ENCODE assay signal across 10 cellular contexts in the genomic region with DNA sequence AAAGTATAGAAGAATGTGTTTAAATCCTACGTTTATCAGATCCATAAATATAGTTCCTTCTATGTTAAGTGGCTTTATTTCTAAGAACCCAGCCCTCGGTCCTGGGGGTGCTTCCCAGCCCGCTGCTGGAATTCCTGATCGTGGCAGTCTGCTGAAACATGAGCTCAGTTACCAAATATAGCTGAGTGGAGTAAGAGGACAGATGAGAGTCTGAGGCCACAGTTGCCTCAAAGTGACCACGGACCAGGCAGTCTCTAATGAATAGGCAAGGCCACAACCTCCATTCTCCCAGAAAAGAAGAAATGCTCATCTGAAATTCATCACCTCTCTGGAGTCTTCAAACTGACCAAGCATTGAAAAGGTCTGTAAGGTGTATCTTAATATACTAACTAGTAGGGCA. TPM values are rescaled to one million over a fixed set of nuclear protein-coding genes. Genes with fewer than 3 reads are reported as not detected.
DNase-seq lines count a peak whose midpoint lies in the region; ATAC-seq and TF ChIP-seq lines count a peak whose summit lies in the region.
"Had no signal": no experiment of that assay in that cellular context is flagged by ENCODE, and none has a peak within 500 bp of the region (broad histone marks: within the 10 kb centered on the region; RNA-seq: fewer than 3 reads in every experiment).

A gene (plus strand): TSS at position 219 of the 400 bp plus-strand sequence.

- no peak within 1 kb of the TSS for H2AFZ ChIP-seq in neural progenitor cell (replicated peaks)

- no peaks in the 10 kb centered on the region for H4K20me1 ChIP-seq in neural progenitor cell (ENCODE audit: low read depth)

- no peaks in the 10 kb centered on the region for H3K27me3 ChIP-seq in SJCRH30
- no peaks in the 10 kb centered on the region for H3K27me3 ChIP-seq in neural progenitor cell

- H3K4me1 ChIP-seq in SJCRH30, result peaks cover 11% of the 10 kb centered on the region
- H3K4me1 ChIP-seq in neural progenitor cell, result no peaks in the 10 kb centered on the region

- CTCF ChIA-PET in activated CD8-positive, alpha-beta T cell treated with anti-CD3 and anti-CD28 coated beads, Interleukin-2, amount 10 ng/mL, durations not matched to agents 7 days and 5 days (lab: Charles Lee), result interaction anchor here (1.3 kb wide), 1 partner anchor 10 kb away, joined by 3 read pairs; no protein-coding TSS in a partner anchor

- H3K4me3 ChIP-seq in SJCRH30 (peak within 1 kb of the TSS; percentile 53), fibroblast of mammary gland (ENCODE audit: control insufficient read depth, low read depth, low read length) (no peak within 1 kb of the TSS), neural progenitor cell (no peak within 1 kb of the TSS)

- H3F3A ChIP-seq in neural progenitor cell (ENCODE audit: low read depth), result no peaks in the 10 kb centered on the region

- POLR2A ChIA-PET in activated CD8-positive, alpha-beta T cell treated with anti-CD3 and anti-CD28 coated beads, Interleukin-2, amount 10 ng/mL, durations not matched to agents 7 days and 5 days (lab: Charles Lee), result interaction anchor here (1.4 kb wide), 1 partner anchor 17 kb away, joined by 9 read pairs; a partner anchor contains a TSS

- no peaks in the 10 kb centered on the region for H3K36me3 Mint-ChIP-seq in neural progenitor cell
- no peaks in the 10 kb centered on the region for H3K36me3 Mint-ChIP-seq in activated CD8-positive, alpha-beta T cell treated with anti-CD3 and anti-CD28 coated beads, Interleukin-2, amount 10 ng/mL, durations not matched to agents 7 days and 5 days (ENCODE audit: low read depth)

- H3K27ac Mint-ChIP-seq in neural progenitor cell, result peak within 1 kb of the TSS; percentile 65
- no peak within 1 kb of the TSS for H3K27ac Mint-ChIP-seq in activated CD8-positive, alpha-beta T cell treated with anti-CD3 and anti-CD28 coated beads, Interleukin-2, amount 10 ng/mL, durations not matched to agents 7 days and 5 days

- H3K9me3 ChIP-seq in SJCRH30 (replicated peaks) (no peaks in the 10 kb centered on the region), neural progenitor cell (ENCODE audit: low read depth) (no peaks in the 10 kb centered on the region)

- H3K9me3 Mint-ChIP-seq in neural progenitor cell, result no peaks in the 10 kb centered on the region
- H3K9me3 Mint-ChIP-seq in activated CD8-positive, alpha-beta T cell treated with anti-CD3 and anti-CD28 coated beads, Interleukin-2, amount 10 ng/mL, durations not matched to agents 7 days and 5 days (ENCODE audit: insufficient read depth), result no peaks in the 10 kb centered on the region

- no peak within 1 kb of the TSS for H3K9ac ChIP-seq in neural progenitor cell

- H3K79me2 ChIP-seq in neural progenitor cell (ENCODE audit: low read depth), result no peaks in the 10 kb centered on the region

- no peak for ATAC-seq in activated CD8-positive, alpha-beta T cell treated with anti-CD3 and anti-CD28 coated beads, Interleukin-2, amount 10 ng/mL, durations not matched to agents 7 days and 5 days
- no peak for ATAC-seq in GM21423 (IDR thresholded peaks at IDR 0.05; ENCODE audit: unreplicated experiment)

- peaks cover 10% of the 10 kb centered on the region for H3K4me1 Mint-ChIP-seq in neural progenitor cell
- no peaks in the 10 kb centered on the region for H3K4me1 Mint-ChIP-seq in activated CD8-positive, alpha-beta T cell treated with anti-CD3 and anti-CD28 coated beads, Interleukin-2, amount 10 ng/mL, durations not matched to agents 7 days and 5 days (ENCODE audit: low read depth)

- no peak for TF ChIP-seq CTCF in fibroblast of mammary gland (conservative IDR thresholded peaks at IDR 0.05; ENCODE audit: control insufficient read depth, insufficient read depth, low read depth, low read length)
- no peak for TF ChIP-seq CTCF in neural progenitor cell (IDR thresholded peaks at IDR 0.05)

- DNase-seq in AML-193 (lab: John Stamatoyannopoulos, UW) (peak; percentile 10 to 17), SJCRH30 (peak; percentile 80 to 88), fibroblast of mammary gland (ENCODE audit: low read depth) (peak; percentile 12), neural progenitor cell (ENCODE audit: low spot score) (no peak), middle frontal gyrus (ENCODE audit: extremely low spot score, low spot score) (no peak), NCI-H1048 (lab: John Stamatoyannopoulos, UW) (no peak)
- no peak for DNase-seq in activated CD8-positive, alpha-beta T cell treated with anti-CD3 and anti-CD28 coated beads, Interleukin-2, amount 10 ng/mL, durations not matched to agents 7 days and 5 days
- DNase-seq: NCI-H146 had no signal

- peak within 1 kb of the TSS; percentile 70 for H3K27ac ChIP-seq in SJCRH30
- H3K27ac ChIP-seq in neural progenitor cell, result no peak within 1 kb of the TSS
- H3K27ac ChIP-seq: VCaP had no signal

- no peak within 1 kb of the TSS for H3K4me3 Mint-ChIP-seq in neural progenitor cell
- H3K4me3 Mint-ChIP-seq in activated CD8-positive, alpha-beta T cell treated with anti-CD3 and anti-CD28 coated beads, Interleukin-2, amount 10 ng/mL, durations not matched to agents 7 days and 5 days, result no peak within 1 kb of the TSS

- no peak within 1 kb of the TSS for H3K4me2 ChIP-seq in neural progenitor cell

- no peaks in the 10 kb centered on the region for H3K36me3 ChIP-seq in SJCRH30
- no peaks in the 10 kb centered on the region for H3K36me3 ChIP-seq in neural progenitor cell

- no peaks in the 10 kb centered on the region for H3K27me3 Mint-ChIP-seq in neural progenitor cell (ENCODE audit: insufficient read depth, low read depth)
- H3K27me3 Mint-ChIP-seq in activated CD8-positive, alpha-beta T cell treated with anti-CD3 and anti-CD28 coated beads, Interleukin-2, amount 10 ng/mL, durations not matched to agents 7 days and 5 days (ENCODE audit: low read depth), result peaks cover 21% of the 10 kb centered on the region

RNA-seq across cellular contexts. Expression of the gene that starts here (rescaled TPM):
- 47.3 TPM in 2 replicates for total RNA-seq in SJCRH30 (2014; rRNA removed; shearing (Covaris generic))
- total RNA-seq in neural progenitor cell (ENCODE audit: low replicate concordance), result 64.8 and 85.7 TPM in 2 replicates
- 1 to 10 TPM; 1.2 to 1.3 TPM for total RNA-seq in activated CD8-positive, alpha-beta T cell treated with anti-CD3 and anti-CD28 coated beads, Interleukin-2, amount 10 ng/mL, durations not matched to agents 7 days and 5 days

Comparison
In these comparisons a context has a peak if more than half of its experiments do, and no peak if none do; other contexts are left out.
1. RNA of the gene that starts here (total RNA-seq): 64.8 to 85.7 TPM in neural progenitor cell and 47.3 TPM in SJCRH30; 1.2 to 1.3 TPM in activated CD8-positive, alpha-beta T cell treated with anti-CD3 and anti-CD28 coated beads, Interleukin-2, amount 10 ng/mL, durations not matched to agents 7 days and 5 days; every median in the first group is over 10 times any median in the second.
2. DNase-seq: peak in AML-193 (2 of 2), SJCRH30 (2 of 2) and fibroblast of mammary gland (single experiment); none in neural progenitor cell (single experiment), activated CD8-positive, alpha-beta T cell treated with anti-CD3 and anti-CD28 coated beads, Interleukin-2, amount 10 ng/mL, durations not matched to agents 7 days and 5 days (single experiment), middle frontal gyrus (single experiment) and NCI-H1048 (single experiment).